10 cellular contexts compared by ENCODE assay signal in the genomic region with DNA sequence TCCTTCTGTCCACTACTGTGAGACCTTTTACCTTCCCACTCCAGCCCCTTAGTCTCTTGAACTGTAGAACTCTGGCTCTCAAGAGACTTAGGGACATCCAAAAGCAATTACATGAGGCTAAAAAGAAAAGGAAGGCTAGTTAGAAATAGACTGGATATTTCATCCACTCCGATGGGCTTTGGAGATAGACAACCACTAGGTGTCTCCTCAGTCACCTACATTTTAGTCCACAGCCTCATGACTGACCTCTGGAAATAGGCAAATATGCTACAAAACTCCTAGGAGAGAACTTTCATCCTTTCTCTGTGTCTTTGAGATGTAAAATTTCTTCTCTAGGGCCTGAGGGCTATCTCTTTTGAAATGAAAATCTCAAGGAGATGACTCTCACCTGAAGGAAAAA. TPM values are rescaled to one million over a fixed set of nuclear protein-coding genes. Genes with fewer than 3 reads are reported as not detected.
A peak's percentile ranks its signal among the peaks of the same experiment; 100 is the strongest.
DNase-seq lines count a peak whose midpoint lies in the region; ATAC-seq, FAIRE-seq and TF ChIP-seq lines count a peak whose summit lies in the region.
"Had no signal": no experiment of that assay in that cellular context is flagged by ENCODE, and none has a peak within 500 bp of the region (broad histone marks: within the 10 kb centered on the region; RNA-seq: fewer than 3 reads in every experiment).

No MANE protein-coding gene starts in this region.

- H3K4me1 Mint-ChIP-seq in activated CD8-positive, alpha-beta T cell treated with anti-CD3 and anti-CD28 coated beads for 36 hours (ENCODE audit: low read depth) = no peaks in the 10 kb centered on the region

- no peak for ATAC-seq in activated CD8-positive, alpha-beta T cell treated with anti-CD3 and anti-CD28 coated beads for 36 hours
- ATAC-seq in GM21423 (IDR thresholded peaks at IDR 0.05; ENCODE audit: unreplicated experiment) = no peak

- H3K27ac Mint-ChIP-seq in activated CD8-positive, alpha-beta T cell treated with anti-CD3 and anti-CD28 coated beads for 36 hours = no peak overlapping the region

- DNase-seq in GM10248 (ENCODE audit: extremely low spot score) (peak; percentile 12), fibroblast of mammary gland (ENCODE audit: low read depth) (peak; percentile 42), NCI-H2029 treated with DMSO at 0.1 percent for 48 hours (lab: John Stamatoyannopoulos, UW) (no peak)
- no peak for DNase-seq in activated effector memory CD4-positive, alpha-beta T cell treated with anti-CD3 and anti-CD28 coated beads, Interleukin-2, amount 50 U/mL, for 16 hours
- DNase-seq in activated CD8-positive, alpha-beta T cell treated with anti-CD3 and anti-CD28 coated beads for 36 hours = no peak
- DNase-seq: occipital lobe, thyroid gland had no signal

- no peak overlapping the region for H3K27ac ChIP-seq in OCI-LY1 (ENCODE audit: low read depth, low read length, poor library complexity, severe bottlenecking)
- H3K27ac ChIP-seq: thyroid gland had no signal

- H3K9me3 ChIP-seq in OCI-LY1 (ENCODE audit: low read length) = no peaks in the 10 kb centered on the region
- H3K9me3 ChIP-seq: thyroid gland had no signal

- H3K4me1 ChIP-seq in OCI-LY1 (ENCODE audit: insufficient read depth, low read length, severe bottlenecking) = no peaks in the 10 kb centered on the region
- H3K4me1 ChIP-seq: thyroid gland had no signal

- intact Hi-C loops in activated CD8-positive, alpha-beta T cell treated with anti-CD3 and anti-CD28 coated beads for 36 hours (cut with micrococcal nuclease) = no loop called here

- H3K27me3 Mint-ChIP-seq in activated CD8-positive, alpha-beta T cell treated with anti-CD3 and anti-CD28 coated beads for 36 hours = no peaks in the 10 kb centered on the region

- H3K27me3 ChIP-seq in OCI-LY1 (ENCODE audit: insufficient read depth, low read length) = no peaks in the 10 kb centered on the region
- H3K27me3 ChIP-seq: thyroid gland had no signal

- no peaks in the 10 kb centered on the region for H3K36me3 Mint-ChIP-seq in activated CD8-positive, alpha-beta T cell treated with anti-CD3 and anti-CD28 coated beads for 36 hours (ENCODE audit: low read depth)

- CTCF ChIA-PET in GM10248 (lab: Yijun Ruan, JAX) = interaction anchor here (1.2 to 1.3 kb wide), 3 partner anchors 10 to 149 kb away, joined by 3 to 5 read pairs (median 4); no protein-coding TSS in a partner anchor
- CTCF ChIA-PET in activated CD8-positive, alpha-beta T cell treated with anti-CD3 and anti-CD28 coated beads for 36 hours (lab: Charles Lee) = interaction anchor here (0.6 to 1.1 kb wide), 4 partner anchors 15 to 149 kb away, joined by 3 to 5 read pairs (median 3); partner anchors contain the start of gene CUL4B

- H4K20me1 ChIP-seq in OCI-LY1 (ENCODE audit: insufficient read depth, low read length) = no peaks in the 10 kb centered on the region

- H3K9me2 ChIP-seq in OCI-LY1 (ENCODE audit: low read depth, low read length) = no peaks in the 10 kb centered on the region

- H3K4me2 ChIP-seq in OCI-LY1 (ENCODE audit: low read length) = no peak overlapping the region

- peak; percentile 25 for FAIRE-seq in A204.1 (lab: Jason Lieb, UNC)

- no peak overlapping the region for H2AFZ ChIP-seq in OCI-LY1 (ENCODE audit: low read length)

- H3K4me3 Mint-ChIP-seq in activated CD8-positive, alpha-beta T cell treated with anti-CD3 and anti-CD28 coated beads for 36 hours = no peak overlapping the region

- POLR2A ChIA-PET in GM10248 (lab: Yijun Ruan, JAX) = no interaction called here
- POLR2A ChIA-PET in activated CD8-positive, alpha-beta T cell treated with anti-CD3 and anti-CD28 coated beads for 36 hours (lab: Charles Lee) = no interaction called here

- no peaks in the 10 kb centered on the region for H3F3A ChIP-seq in OCI-LY1 (ENCODE audit: insufficient read depth, low read length)

- no peak overlapping the region for H3K9ac ChIP-seq in OCI-LY1 (ENCODE audit: low read length)

- H3K79me2 ChIP-seq in OCI-LY1 (ENCODE audit: insufficient read depth, low read length) = no peaks in the 10 kb centered on the region

- TF ChIP-seq CTCF in GM10248 (IDR thresholded peaks at IDR 0.05; ENCODE audit: control extremely low read depth, extremely low read depth, low read depth, missing control alignments) = peak; percentile 8
- TF ChIP-seq CTCF in OCI-LY1 (IDR thresholded peaks at IDR 0.05; ENCODE audit: low read length) = peak; percentile 53
- TF ChIP-seq CTCF in fibroblast of mammary gland (conservative IDR thresholded peaks at IDR 0.05; ENCODE audit: control insufficient read depth, insufficient read depth, low read depth, low read length) = peak; percentile 46
- no peak for TF ChIP-seq CTCF in activated CD8-positive, alpha-beta T cell treated with anti-CD3 and anti-CD28 coated beads for 36 hours (IDR thresholded peaks at IDR 0.05)

- H3K9me3 Mint-ChIP-seq in activated CD8-positive, alpha-beta T cell treated with anti-CD3 and anti-CD28 coated beads for 36 hours = no peaks in the 10 kb centered on the region

- H3K36me3 ChIP-seq in OCI-LY1 (ENCODE audit: insufficient read depth, low read length) = no peaks in the 10 kb centered on the region
- H3K36me3 ChIP-seq: thyroid gland had no signal

- no peak overlapping the region for H3K4me3 ChIP-seq in OCI-LY1 (ENCODE audit: low read depth, low read length, poor library complexity, severe bottlenecking)
- H3K4me3 ChIP-seq in fibroblast of mammary gland (ENCODE audit: control insufficient read depth, low read depth, low read length) = no peak overlapping the region
- H3K4me3 ChIP-seq: thyroid gland had no signal

RNA-seq across cellular contexts. Expression of gene LAMP2, which starts 45.1 kb away (rescaled TPM):
- total RNA-seq in activated CD8-positive, alpha-beta T cell treated with anti-CD3 and anti-CD28 coated beads for 36 hours = 10 to 100 TPM; 22.9 to 23.3 TPM

RNA-seq across cellular contexts. Expression of gene CUL4B, which starts 46.5 kb away (rescaled TPM):
- 10 to 100 TPM; 39.1 to 39.8 TPM for total RNA-seq in activated CD8-positive, alpha-beta T cell treated with anti-CD3 and anti-CD28 coated beads for 36 hours

Comparison
In these comparisons a context has a peak if more than half of its experiments do, and no peak if none do; other contexts are left out.
1. DNase-seq: peak in GM10248 (single experiment) and fibroblast of mammary gland (single experiment); none in activated effector memory CD4-positive, alpha-beta T cell treated with anti-CD3 and anti-CD28 coated beads, Interleukin-2, amount 50 U/mL, for 16 hours (single experiment), activated CD8-positive, alpha-beta T cell treated with anti-CD3 and anti-CD28 coated beads for 36 hours (single experiment) and NCI-H2029 treated with DMSO at 0.1 percent for 48 hours (single experiment).